In genomic region chr22:31347251-31348008, GRCh38 we compare ENCODE assay signal across 8 cellular contexts. TPM values are rescaled to one million over a fixed set of nuclear protein-coding genes. Genes with fewer than 3 reads are reported as not detected.
DNase-seq lines count a peak whose midpoint lies in the region; ATAC-seq lines count a peak whose summit lies in the region.

No MANE protein-coding gene starts in this region.

- peaks cover 11% of the 10 kb centered on the region for H3K36me3 Mint-ChIP-seq in stimulated activated memory B cell treated with anti-CD40 and anti-IgM and Interleukin-4, amounts not matched to agents 10 μg/mL and 1 μg/mL and 100 μg/mL, for 72 hours

- peak overlapping the region; percentile 10 for H3K4me3 ChIP-seq in mucosa of stomach (ENCODE audit: low read length)

- H3K4me1 Mint-ChIP-seq in stimulated activated memory B cell treated with anti-CD40 and anti-IgM and Interleukin-4, amounts not matched to agents 10 μg/mL and 1 μg/mL and 100 μg/mL, for 72 hours: peaks cover 36% of the 10 kb centered on the region

- no peaks in the 10 kb centered on the region for H3K27me3 Mint-ChIP-seq in stimulated activated memory B cell treated with anti-CD40 and anti-IgM and Interleukin-4, amounts not matched to agents 10 μg/mL and 1 μg/mL and 100 μg/mL, for 72 hours

- no peaks in the 10 kb centered on the region for H3K27me3 ChIP-seq in mucosa of stomach (ENCODE audit: control insufficient read depth, insufficient read depth, low read length)

- H3K9me3 ChIP-seq in mucosa of stomach (ENCODE audit: control insufficient read depth, low read length): no peaks in the 10 kb centered on the region

- H3K4me3 Mint-ChIP-seq in stimulated activated memory B cell treated with anti-CD40 and anti-IgM and Interleukin-4, amounts not matched to agents 10 μg/mL and 1 μg/mL and 100 μg/mL, for 72 hours: peak overlapping the region; percentile 81

- no peaks in the 10 kb centered on the region for H3K36me3 ChIP-seq in mucosa of stomach (ENCODE audit: control insufficient read depth, insufficient read depth, low read length)

- H3K4me1 ChIP-seq in mucosa of stomach (ENCODE audit: control insufficient read depth, insufficient read depth, low read length): peaks cover 26% of the 10 kb centered on the region

- H3K9ac ChIP-seq in mucosa of stomach (ENCODE audit: low read length): peak overlapping the region; percentile 65

- DNase-seq in COLO829 (ENCODE audit: low spot score) (peak; percentile 59), HS-27A (ENCODE audit: low read depth) (peak; percentile 15), OCI-M1 (lab: John Stamatoyannopoulos, UW) (peak; percentile 79)
- DNase-seq in activated T-cell treated with anti-CD3 and anti-CD28 coated beads, Interleukin-2, amount 50 U/mL, for 48 hours: peak; percentile 81 to 83

- peak; percentile 48 for ATAC-seq in esophagus mucosa
- peak; percentile 34 for ATAC-seq in stimulated activated memory B cell treated with anti-CD40 and anti-IgM and Interleukin-4, amounts not matched to agents 10 μg/mL and 1 μg/mL and 100 μg/mL, for 72 hours
- no peak for ATAC-seq in GM18867 (IDR thresholded peaks at IDR 0.05; ENCODE audit: unreplicated experiment)

- peak overlapping the region; percentile 90 for H3K27ac Mint-ChIP-seq in stimulated activated memory B cell treated with anti-CD40 and anti-IgM and Interleukin-4, amounts not matched to agents 10 μg/mL and 1 μg/mL and 100 μg/mL, for 72 hours

- no peaks in the 10 kb centered on the region for H3K9me3 Mint-ChIP-seq in stimulated activated memory B cell treated with anti-CD40 and anti-IgM and Interleukin-4, amounts not matched to agents 10 μg/mL and 1 μg/mL and 100 μg/mL, for 72 hours

RNA-seq across cellular contexts. Expression of gene PATZ1, which starts 1.3 kb away (rescaled TPM):
- 6.2 TPM for total RNA-seq in esophagus mucosa

RNA-seq across cellular contexts. Expression of gene DRG1, which starts 52.0 kb away (rescaled TPM):
- 38.1 TPM for total RNA-seq in esophagus mucosa

RNA-seq across cellular contexts. Expression of gene PIK3IP1, which starts 55.1 kb away (rescaled TPM):
- total RNA-seq in esophagus mucosa: 5.8 TPM

Comparison
In these comparisons a context has a peak if more than half of its experiments do, and no peak if none do; other contexts are left out.
1. DNase-seq: peak in every context shown above with its lines; median percentile 82 in activated T-cell treated with anti-CD3 and anti-CD28 coated beads, Interleukin-2, amount 50 U/mL, for 48 hours; 79 in OCI-M1; 59 in COLO829; 15 in HS-27A.